In genomic region chr14:70894868-70895267, GRCh38 we compare ENCODE assay signal across 19 cellular contexts. TPM values are rescaled to one million over a fixed set of nuclear protein-coding genes. Genes with fewer than 3 reads are reported as not detected.
DNase-seq lines count a peak whose midpoint lies in the region; ATAC-seq and FAIRE-seq lines count a peak whose summit lies in the region.
"Had no signal": no experiment of that assay in that cellular context is flagged by ENCODE, and none has a peak within 500 bp of the region (broad histone marks: within the 10 kb centered on the region; RNA-seq: fewer than 3 reads in every experiment).

No MANE protein-coding gene starts in this region.

- POLR2A ChIA-PET in activated CD8-positive, alpha-beta T cell treated with anti-CD3 and anti-CD28 coated beads, Interleukin-2, amount 10 ng/mL, durations not matched to agents 7 days and 5 days (lab: Charles Lee): interaction anchor here (0.8 to 1.9 kb wide), 6 partner anchors 8 to 249 kb away, joined by 3 to 8 read pairs (median 4); partner anchors contain the start of gene PCNX1

- H3K36me3 ChIP-seq in mesodermal cell (ENCODE audit: control insufficient read depth, insufficient read depth, low read length): no peaks in the 10 kb centered on the region
- H3K36me3 ChIP-seq: esophagus muscularis mucosa, heart right ventricle, ovary, stomach, vagina had no signal

- H3K27ac ChIP-seq in mesodermal cell (ENCODE audit: low read depth, low read length, severe bottlenecking): peak overlapping the region; percentile 2
- H3K27ac ChIP-seq: esophagus muscularis mucosa, heart right ventricle, ovary, stomach, vagina had no signal

- peak; percentile 40 for FAIRE-seq in GM19239 (lab: Jason Lieb, UNC)

- peaks cover 5% of the 10 kb centered on the region for H3K9me3 Mint-ChIP-seq in activated CD8-positive, alpha-beta T cell treated with anti-CD3 and anti-CD28 coated beads, Interleukin-2, amount 10 ng/mL, durations not matched to agents 7 days and 5 days (ENCODE audit: insufficient read depth)

- H3K36me3 Mint-ChIP-seq in activated CD8-positive, alpha-beta T cell treated with anti-CD3 and anti-CD28 coated beads, Interleukin-2, amount 10 ng/mL, durations not matched to agents 7 days and 5 days (ENCODE audit: low read depth): peaks cover 9% of the 10 kb centered on the region

- H3K4me1 Mint-ChIP-seq in activated CD8-positive, alpha-beta T cell treated with anti-CD3 and anti-CD28 coated beads, Interleukin-2, amount 10 ng/mL, durations not matched to agents 7 days and 5 days (ENCODE audit: low read depth): peaks cover 85% of the 10 kb centered on the region
- H3K4me1 Mint-ChIP-seq: B cell had no signal

- DNase-seq in DMS53 (lab: John Stamatoyannopoulos, UW): peak; percentile 51
- DNase-seq in GM19239 (ENCODE audit: insufficient read length, low spot score): no peak
- DNase-seq in activated CD8-positive, alpha-beta T cell treated with anti-CD3 and anti-CD28 coated beads, Interleukin-2, amount 10 ng/mL, durations not matched to agents 7 days and 5 days: peak; percentile 47
- DNase-seq: anterior cingulate cortex, H7, heart right ventricle, NCI-H1105 treated with DMSO at 0.1 percent for 48 hours, NCI-H345, ovary, stomach had no signal

- no peaks in the 10 kb centered on the region for H3K9me3 ChIP-seq in mesodermal cell (ENCODE audit: control insufficient read depth, low read length)
- H3K9me3 ChIP-seq: esophagus muscularis mucosa, heart right ventricle, ovary, stomach, vagina had no signal

- H3K4me3 ChIP-seq in mesodermal cell (ENCODE audit: extremely low read depth, insufficient read depth, low read length, poor library complexity, severe bottlenecking): no peak overlapping the region
- H3K4me3 ChIP-seq: esophagus muscularis mucosa, heart right ventricle, ovary, skin epidermis, stomach, vagina had no signal

- H3K27ac Mint-ChIP-seq in activated CD8-positive, alpha-beta T cell treated with anti-CD3 and anti-CD28 coated beads, Interleukin-2, amount 10 ng/mL, durations not matched to agents 7 days and 5 days: peak overlapping the region; percentile 76
- H3K27ac Mint-ChIP-seq: B cell; dendritic cell treated with granulocyte-macrophage colony-stimulating factor and Interleukin-4, amounts not matched to agents 40 ng/mL and 50 ng/mL, for 4 days had no signal

- H3K27me3 Mint-ChIP-seq in activated CD8-positive, alpha-beta T cell treated with anti-CD3 and anti-CD28 coated beads, Interleukin-2, amount 10 ng/mL, durations not matched to agents 7 days and 5 days (ENCODE audit: low read depth): no peaks in the 10 kb centered on the region

- 80% methylated on average over 1 of the region's 2 CpGs; no CpG with 5 or more reads in 1 of the 2 experiments for WGBS in mesodermal cell (ENCODE audit: insufficient coverage in 2 of 2), 2 experiments

- H3K4me1 ChIP-seq in mesodermal cell (ENCODE audit: control insufficient read depth, insufficient read depth, low read length, poor library complexity, severe bottlenecking): peaks cover 5% of the 10 kb centered on the region
- H3K4me1 ChIP-seq: vagina had no signal

- CTCF ChIA-PET in activated CD8-positive, alpha-beta T cell treated with anti-CD3 and anti-CD28 coated beads, Interleukin-2, amount 10 ng/mL, durations not matched to agents 7 days and 5 days (lab: Charles Lee): interaction anchor here (1.6 to 5.4 kb wide), 2 partner anchors 11 to 77 kb away, joined by 9 to 57 read pairs; partner anchors contain the start of gene PCNX1

- H3K4me3 Mint-ChIP-seq in activated CD8-positive, alpha-beta T cell treated with anti-CD3 and anti-CD28 coated beads, Interleukin-2, amount 10 ng/mL, durations not matched to agents 7 days and 5 days: peak overlapping the region; percentile 7
- H3K4me3 Mint-ChIP-seq: B cell; dendritic cell treated with granulocyte-macrophage colony-stimulating factor and Interleukin-4, amounts not matched to agents 40 ng/mL and 50 ng/mL, for 4 days had no signal

- ATAC-seq in activated CD8-positive, alpha-beta T cell treated with anti-CD3 and anti-CD28 coated beads, Interleukin-2, amount 10 ng/mL, durations not matched to agents 7 days and 5 days: peak; percentile 62
- ATAC-seq in HG03442 (IDR thresholded peaks at IDR 0.05; ENCODE audit: unreplicated experiment) (no peak), HG03571 (IDR thresholded peaks at IDR 0.05; ENCODE audit: unreplicated experiment) (no peak), HG02870 (IDR thresholded peaks at IDR 0.05; ENCODE audit: unreplicated experiment) (no peak)
- ATAC-seq: heart right ventricle had no signal

RNA-seq across cellular contexts. Expression of gene PCNX1, which starts 12.4 kb away (rescaled TPM):
- total RNA-seq in activated CD8-positive, alpha-beta T cell treated with anti-CD3 and anti-CD28 coated beads, Interleukin-2, amount 10 ng/mL, durations not matched to agents 7 days and 5 days: 10 to 100 TPM; 67.8 to 68.9 TPM
- 23.9 TPM for polyA plus RNA-seq in mesodermal cell (2013, experiment 1 of 2)
- polyA plus RNA-seq in mesodermal cell (2013, experiment 2 of 2): 21.9 TPM
